Comparison of ENCODE assay signal across 14 cellular contexts in the genomic region with DNA sequence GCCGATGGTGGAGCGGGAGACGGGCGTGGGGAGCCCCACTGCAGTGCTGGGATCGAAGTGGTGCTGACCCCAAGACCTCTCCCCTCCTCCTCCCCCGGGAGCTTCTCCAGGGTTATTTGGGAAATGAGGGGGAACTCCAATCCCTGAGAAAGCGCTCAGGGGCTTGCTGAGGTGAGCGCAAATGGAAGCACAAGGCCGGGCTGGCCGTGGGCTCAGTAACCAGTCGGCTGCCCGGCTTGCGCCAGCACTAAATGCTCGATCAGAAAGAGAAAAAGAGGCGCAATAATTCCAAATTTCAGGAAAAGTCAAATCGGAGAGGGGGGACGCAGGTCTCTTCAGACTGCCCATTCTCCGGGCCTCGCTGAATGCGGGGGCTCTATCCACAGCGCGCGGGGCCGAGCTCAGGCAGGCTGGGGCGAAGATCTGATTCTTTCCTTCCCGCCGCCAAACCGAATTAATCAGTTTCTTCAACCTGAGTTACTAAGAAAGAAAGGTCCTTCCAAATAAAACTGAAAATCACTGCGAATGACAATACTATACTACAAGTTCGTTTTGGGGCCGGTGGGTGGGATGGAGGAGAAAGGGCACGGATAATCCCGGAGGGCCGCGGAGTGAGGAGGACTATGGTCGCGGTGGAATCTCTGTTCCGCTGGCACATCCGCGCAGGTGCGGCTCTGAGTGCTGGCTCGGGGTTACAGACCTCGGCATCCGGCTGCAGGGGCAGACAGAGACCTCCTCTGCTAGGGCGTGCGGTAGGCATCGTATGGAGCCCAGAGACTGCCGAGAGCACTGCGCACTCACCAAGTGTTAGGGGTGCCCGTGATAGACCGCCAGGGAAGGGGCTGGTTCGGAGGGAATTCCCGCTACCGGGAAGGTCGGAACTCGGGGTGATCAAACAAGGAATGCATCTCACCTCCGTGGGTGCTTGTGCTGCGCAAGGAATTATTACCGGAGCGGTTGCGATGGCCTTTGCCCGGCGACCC. TPM values are rescaled to one million over a fixed set of nuclear protein-coding genes. Genes with fewer than 3 reads are reported as not detected.
A peak's percentile ranks its signal among the peaks of the same experiment; 100 is the strongest.
DNase-seq lines count a peak whose midpoint lies in the region; ATAC-seq and TF ChIP-seq lines count a peak whose summit lies in the region.
"Had no signal": no experiment of that assay in that cellular context is flagged by ENCODE, and none has a peak within 500 bp of the region (broad histone marks: within the 10 kb centered on the region; RNA-seq: fewer than 3 reads in every experiment).

No MANE protein-coding gene starts in this region.

- H3K4me3 Mint-ChIP-seq in IgD-negative memory B cell, result peak overlapping the region; percentile 10 to 90 (median 73)
- H3K4me3 Mint-ChIP-seq in glutamatergic neuron (ENCODE audit: unreplicated experiment), result peak overlapping the region; percentile 75

- no peak for TF ChIP-seq CTCF in glutamatergic neuron (IDR thresholded peaks at IDR 0.05; ENCODE audit: partially characterized antibody, unreplicated experiment)

- no peak for ATAC-seq in HG03520 (IDR thresholded peaks at IDR 0.05; ENCODE audit: unreplicated experiment)
- no peak for ATAC-seq in HG02759 (IDR thresholded peaks at IDR 0.05; ENCODE audit: unreplicated experiment)
- ATAC-seq: left lung had no signal

- peak; percentile 7 for DNase-seq in activated T-cell treated with anti-CD3 and anti-CD28 coated beads for 24 hours (ENCODE audit: low read depth)
- DNase-seq in glutamatergic neuron, result no peak
- peak; percentile 7 for DNase-seq in stimulated activated CD8-positive, alpha-beta memory T cell treated with anti-CD3 and anti-CD28 coated beads, Interleukin-4, amount 100 ng/mL, for 24 hours (ENCODE audit: low read depth)
- DNase-seq in DMS53 (lab: John Stamatoyannopoulos, UW), result no peak
- DNase-seq: DMS 273 treated with DMSO at 0.1 percent for 48 hours, NCI-H1105, NCI-H748 treated with DMSO at 0.1 percent for 48 hours had no signal

- peaks cover 0 to 1% (median 0%) of the 10 kb centered on the region in 3 donors for H3K9me3 Mint-ChIP-seq in IgD-negative memory B cell
- peaks cover 9% of the 10 kb centered on the region for H3K9me3 Mint-ChIP-seq in glutamatergic neuron (ENCODE audit: unreplicated experiment)
- H3K9me3 Mint-ChIP-seq: activated T-helper 2 cell treated with anti-CD3 and anti-CD28 coated beads, Interferon-gamma antibody, Interleukin-2, Interleukin-4, amounts not matched to agents 10 μg/mL and 5 μg/mL and 100 μg/mL, durations not matched to agents 14 hours and 24 hours and 36 hours had no signal

- H3K36me3 Mint-ChIP-seq in IgD-negative memory B cell (no peaks in the 10 kb centered on the region), glutamatergic neuron (ENCODE audit: unreplicated experiment) (no peaks in the 10 kb centered on the region)

- H3K27me3 Mint-ChIP-seq in IgD-negative memory B cell, result peaks cover 62% of the 10 kb centered on the region
- peaks cover 49% of the 10 kb centered on the region for H3K27me3 Mint-ChIP-seq in glutamatergic neuron (ENCODE audit: unreplicated experiment)

- H3K27ac Mint-ChIP-seq in IgD-negative memory B cell, result peak overlapping the region; percentile 67 to 90 (median 78)
- H3K27ac Mint-ChIP-seq in glutamatergic neuron (ENCODE audit: unreplicated experiment), result no peak overlapping the region
- H3K27ac Mint-ChIP-seq: activated T-helper 2 cell treated with anti-CD3 and anti-CD28 coated beads, Interferon-gamma antibody, Interleukin-2, Interleukin-4, amounts not matched to agents 10 μg/mL and 5 μg/mL and 100 μg/mL, durations not matched to agents 14 hours and 24 hours and 36 hours had no signal

- H3K4me1 Mint-ChIP-seq in IgD-negative memory B cell (peaks cover 12 to 22% (median 19%) of the 10 kb centered on the region in 3 donors), glutamatergic neuron (ENCODE audit: low read depth, unreplicated experiment) (peaks cover 11% of the 10 kb centered on the region)

RNA-seq across cellular contexts. Expression of a gene that starts 4.2 kb away (rescaled TPM):
- not detected for polyA plus RNA-seq in IgD-negative memory B cell
- total RNA-seq in glutamatergic neuron (ENCODE audit: unreplicated experiment), result 0.29 TPM
- total RNA-seq: activated T-helper 2 cell treated with anti-CD3 and anti-CD28 coated beads, Interferon-gamma antibody, Interleukin-2, Interleukin-4, amounts not matched to agents 10 μg/mL and 5 μg/mL and 100 μg/mL, durations not matched to agents 14 hours and 24 hours and 36 hours; prostate gland; urinary bladder had no signal

RNA-seq across cellular contexts. Expression of a gene that starts 30.2 kb away (rescaled TPM):
- not detected for polyA plus RNA-seq in IgD-negative memory B cell
- total RNA-seq in glutamatergic neuron (ENCODE audit: unreplicated experiment), result 0.37 TPM
- total RNA-seq: activated T-helper 2 cell treated with anti-CD3 and anti-CD28 coated beads, Interferon-gamma antibody, Interleukin-2, Interleukin-4, amounts not matched to agents 10 μg/mL and 5 μg/mL and 100 μg/mL, durations not matched to agents 14 hours and 24 hours and 36 hours; urinary bladder had no signal

Comparison
In these comparisons a context has a peak if more than half of its experiments do, and no peak if none do; other contexts are left out.
1. DNase-seq: peak in activated T-cell treated with anti-CD3 and anti-CD28 coated beads for 24 hours (single experiment) and stimulated activated CD8-positive, alpha-beta memory T cell treated with anti-CD3 and anti-CD28 coated beads, Interleukin-4, amount 100 ng/mL, for 24 hours (single experiment); none in glutamatergic neuron (single experiment) and DMS53 (single experiment).